In the genomic region with DNA sequence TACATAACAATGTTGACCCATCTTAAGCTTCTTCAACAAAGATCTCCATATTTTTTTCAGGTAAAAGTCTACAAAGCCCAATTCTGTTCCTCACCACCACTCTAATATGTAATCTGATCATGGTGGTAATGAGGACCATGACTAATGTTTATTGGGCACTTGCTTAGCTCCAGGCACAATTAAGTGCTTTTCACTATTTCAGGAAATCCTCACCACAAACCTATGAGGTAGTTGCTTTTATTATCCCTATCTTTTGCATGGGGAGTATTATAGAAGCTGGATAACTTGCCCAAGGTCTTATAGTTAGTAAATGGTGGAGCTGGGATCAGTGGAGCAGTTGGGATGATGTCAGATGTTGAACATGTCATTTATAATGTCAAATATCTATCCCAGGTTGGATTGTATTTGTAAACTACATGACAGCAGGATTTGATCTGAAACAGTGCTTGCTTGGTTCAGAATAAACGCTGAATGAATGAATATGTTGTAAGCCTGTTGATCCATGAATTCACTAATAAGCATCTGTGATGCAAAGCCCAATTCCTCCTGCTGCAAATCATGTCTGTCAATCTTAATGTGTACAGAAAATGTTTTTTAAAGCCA, we compare ENCODE assay signal across 32 cellular contexts.
"Had no signal": no experiment of that assay in that cellular context is flagged by ENCODE, and none has a peak within 500 bp of the region (broad histone marks: within the 10 kb centered on the region; RNA-seq: fewer than 3 reads in every experiment).

No MANE protein-coding gene starts in this region.

- H3K27ac ChIP-seq: brain microvascular endothelial cell, Peyer's patch, VCaP had no signal

- H3K4me1 ChIP-seq: Peyer's patch had no signal

- DNase-seq: activated CD4-positive, alpha-beta T cell treated with anti-CD3 and anti-CD28 coated beads, Interleukin-2, amount 10 ng/mL, durations not matched to agents 24 days and 14 days; activated CD4-positive, alpha-beta T cell treated with anti-CD3 and anti-CD28 coated beads, Interleukin-2, amount 50 U/mL, for 4 hours; activated CD8-positive, alpha-beta T cell treated with anti-CD3 and anti-CD28 coated beads for 36 hours; activated effector memory CD4-positive, alpha-beta T cell treated with anti-CD3 and anti-CD28 coated beads, Interleukin-2, amount 50 U/mL, for 16 hours; activated naive CD4-positive, alpha-beta T cell; activated naive CD4-positive, alpha-beta T cell treated with anti-CD3 and anti-CD28 coated beads, Interleukin-2, amount 50 U/mL, for 16 hours; activated naive CD8-positive, alpha-beta T cell treated with anti-CD3 and anti-CD28 coated beads for 36 hours; activated T-cell treated with anti-CD3 and anti-CD28 coated beads, Interleukin-2, amount 50 U/mL, for 1 hour; activated T-cell treated with anti-CD3 and anti-CD28 coated beads, Interleukin-2, amount 50 U/mL, for 72 hours; amniotic stem cell; aorta; brain microvascular endothelial cell; central memory CD4-positive, alpha-beta T cell; Kasumi-1; MG63; NCI-H1092; NCI-H1436 treated with DMSO at 0.1 percent for 48 hours; NCI-H1694 treated with DMSO at 0.1 percent for 48 hours; NCI-H2029; NCI-H2107; NCI-H226; NCI-H446 treated with DMSO at 0.1 percent for 48 hours; NCI-H524 treated with DMSO at 0.1 percent for 48 hours; NCI-H748 treated with DMSO at 0.1 percent for 48 hours; Peyer's patch; RPMI8226; SHP77 treated with DMSO at 0.1 percent for 48 hours; SW 1271; T-helper 2 cell; T-helper 9 cell had no signal

- H3K9me3 ChIP-seq: MG63, Peyer's patch had no signal

- H3K4me3 ChIP-seq: MG63, Peyer's patch had no signal

- H3K36me3 ChIP-seq: brain microvascular endothelial cell, MG63, Peyer's patch had no signal

- H3K27me3 ChIP-seq: brain microvascular endothelial cell, Peyer's patch had no signal

- ATAC-seq: activated CD8-positive, alpha-beta T cell treated with anti-CD3 and anti-CD28 coated beads for 36 hours; SK-N-SH treated with all-trans-retinoic acid at 6 μM for 48 hours had no signal
